18 cellular contexts compared by ENCODE assay signal in genomic region chr4:150662686-150663085, GRCh38.
DNase-seq lines count a peak whose midpoint lies in the region; ATAC-seq and TF ChIP-seq lines count a peak whose summit lies in the region.
"Had no signal": no experiment of that assay in that cellular context is flagged by ENCODE, and none has a peak within 500 bp of the region (broad histone marks: within the 10 kb centered on the region; RNA-seq: fewer than 3 reads in every experiment).

No MANE protein-coding gene starts in this region.

- no peak overlapping the region for H3K4me3 Mint-ChIP-seq in activated naive CD4-positive, alpha-beta T cell treated with anti-CD3 and anti-CD28 coated beads, Interleukin-2, amount 10 ng/mL, durations not matched to agents 7 days and 5 days
- H3K4me3 Mint-ChIP-seq in activated naive CD4-positive, alpha-beta T cell treated with anti-CD3 and anti-CD28 coated beads for 36 hours: no peak overlapping the region
- H3K4me3 Mint-ChIP-seq in endodermal cell (no peak overlapping the region), immature natural killer cell (no peak overlapping the region)
- no peak overlapping the region for H3K4me3 Mint-ChIP-seq in stimulated activated effector memory CD8-positive, alpha-beta T cell treated with anti-CD3 and anti-CD28 coated beads, Interleukin-12 subunit alpha, Interleukin-12 subunit beta, amount 100 ng/mL, for 72 hours
- H3K4me3 Mint-ChIP-seq: CD4-positive, alpha-beta T cell had no signal

- H3K36me3 ChIP-seq in HUES48 (ENCODE audit: control insufficient read depth, insufficient read depth, low read length): no peaks in the 10 kb centered on the region
- H3K36me3 ChIP-seq in endodermal cell (ENCODE audit: control insufficient read depth, insufficient read depth, low read length): no peaks in the 10 kb centered on the region

- no peak overlapping the region for H3K4me3 ChIP-seq in HUES48 (ENCODE audit: low read depth, low read length)
- no peak overlapping the region for H3K4me3 ChIP-seq in endodermal cell (ENCODE audit: low read length)
- H3K4me3 ChIP-seq: A549 had no signal

- no peak for ATAC-seq in stimulated activated effector memory CD8-positive, alpha-beta T cell treated with anti-CD3 and anti-CD28 coated beads, Interleukin-12 subunit alpha, Interleukin-12 subunit beta, amount 100 ng/mL, for 72 hours
- ATAC-seq: A549 had no signal

- TF ChIP-seq CTCF in endodermal cell (conservative IDR thresholded peaks at IDR 0.05): no peak

- no peaks in the 10 kb centered on the region for H3K9me3 ChIP-seq in HUES48 (ENCODE audit: control insufficient read depth, insufficient read depth, low read length)
- no peaks in the 10 kb centered on the region for H3K9me3 ChIP-seq in endodermal cell (ENCODE audit: control insufficient read depth, low read length)
- H3K9me3 ChIP-seq: A549, Caco-2 had no signal

- no peak overlapping the region for H3K9ac ChIP-seq in HUES48 (ENCODE audit: low read depth, low read length)
- H3K9ac ChIP-seq in endodermal cell (ENCODE audit: extremely low read depth, low read length, poor library complexity, severe bottlenecking): no peak overlapping the region

- peak overlapping the region; percentile 20 for H3K27ac ChIP-seq in HUES48 (ENCODE audit: low read depth, low read length)
- H3K27ac ChIP-seq in endodermal cell (ENCODE audit: low read depth, low read length): no peak overlapping the region
- H3K27ac ChIP-seq: 22Rv1, C4-2B had no signal

- no peaks in the 10 kb centered on the region for H3K27me3 Mint-ChIP-seq in activated naive CD4-positive, alpha-beta T cell treated with anti-CD3 and anti-CD28 coated beads, Interleukin-2, amount 10 ng/mL, durations not matched to agents 7 days and 5 days
- no peaks in the 10 kb centered on the region for H3K27me3 Mint-ChIP-seq in activated naive CD4-positive, alpha-beta T cell treated with anti-CD3 and anti-CD28 coated beads for 36 hours (ENCODE audit: low read depth)
- H3K27me3 Mint-ChIP-seq in endodermal cell (ENCODE audit: insufficient read depth) (no peaks in the 10 kb centered on the region), immature natural killer cell (ENCODE audit: low read depth in 3 of 3) (no peaks in the 10 kb centered on the region)
- H3K27me3 Mint-ChIP-seq: CD4-positive, alpha-beta T cell had no signal

- CTCF ChIA-PET in activated naive CD4-positive, alpha-beta T cell treated with anti-CD3 and anti-CD28 coated beads, Interleukin-2, amount 10 ng/mL, durations not matched to agents 7 days and 5 days (lab: Charles Lee): no interaction called here
- CTCF ChIA-PET in activated naive CD4-positive, alpha-beta T cell treated with anti-CD3 and anti-CD28 coated beads for 36 hours (lab: Charles Lee): interaction anchor here (0.6 kb wide), 1 partner anchor 604 kb away, joined by 3 read pairs; no protein-coding TSS in a partner anchor

- peak overlapping the region; percentile 53 for H3K27ac Mint-ChIP-seq in activated naive CD4-positive, alpha-beta T cell treated with anti-CD3 and anti-CD28 coated beads, Interleukin-2, amount 10 ng/mL, durations not matched to agents 7 days and 5 days
- no peak overlapping the region for H3K27ac Mint-ChIP-seq in activated naive CD4-positive, alpha-beta T cell treated with anti-CD3 and anti-CD28 coated beads for 36 hours
- H3K27ac Mint-ChIP-seq in endodermal cell (peak overlapping the region; percentile 31), immature natural killer cell (peak overlapping the region in 1 of 6 donors; percentile 33)
- H3K27ac Mint-ChIP-seq in stimulated activated effector memory CD8-positive, alpha-beta T cell treated with anti-CD3 and anti-CD28 coated beads, Interleukin-12 subunit alpha, Interleukin-12 subunit beta, amount 100 ng/mL, for 72 hours: peak overlapping the region; percentile 76
- H3K27ac Mint-ChIP-seq: CD4-positive, alpha-beta T cell had no signal

- 75 to 77% methylated on average over 1 of the region's 1 CpG for WGBS in endodermal cell (ENCODE audit: insufficient coverage in 1 of 2, insufficient read length in 1 of 2), 2 experiments

- no peaks in the 10 kb centered on the region for H3K4me1 Mint-ChIP-seq in activated naive CD4-positive, alpha-beta T cell treated with anti-CD3 and anti-CD28 coated beads, Interleukin-2, amount 10 ng/mL, durations not matched to agents 7 days and 5 days
- no peaks in the 10 kb centered on the region for H3K4me1 Mint-ChIP-seq in activated naive CD4-positive, alpha-beta T cell treated with anti-CD3 and anti-CD28 coated beads for 36 hours (ENCODE audit: low read depth)
- H3K4me1 Mint-ChIP-seq in endodermal cell (peaks cover 17% of the 10 kb centered on the region), immature natural killer cell (peaks cover 0 to 9% of the 10 kb centered on the region in 2 donors)
- peaks cover 9% of the 10 kb centered on the region for H3K4me1 Mint-ChIP-seq in stimulated activated effector memory CD8-positive, alpha-beta T cell treated with anti-CD3 and anti-CD28 coated beads, Interleukin-12 subunit alpha, Interleukin-12 subunit beta, amount 100 ng/mL, for 72 hours

- no peak for DNase-seq in activated naive CD4-positive, alpha-beta T cell treated with anti-CD3 and anti-CD28 coated beads, Interleukin-2, amount 10 ng/mL, durations not matched to agents 7 days and 5 days
- DNase-seq in activated naive CD4-positive, alpha-beta T cell treated with anti-CD3 and anti-CD28 coated beads for 36 hours: no peak
- DNase-seq in endodermal cell (peak; percentile 70), immature natural killer cell (no peak)
- DNase-seq in stimulated activated effector memory CD8-positive, alpha-beta T cell treated with anti-CD3 and anti-CD28 coated beads, Interleukin-12 subunit alpha, Interleukin-12 subunit beta, amount 100 ng/mL, for 72 hours (ENCODE audit: low spot score in 2 of 2): no peak
- no peak for DNase-seq in activated CD4-positive, alpha-beta T cell treated with anti-CD3 and anti-CD28 coated beads for 48 hours
- DNase-seq: AML-193; Caco-2; CD4-positive, alpha-beta T cell; DMS153; DMS79; GDM1; GOT3; H7 had no signal

- peaks cover 2% of the 10 kb centered on the region for H3K9me3 Mint-ChIP-seq in activated naive CD4-positive, alpha-beta T cell treated with anti-CD3 and anti-CD28 coated beads, Interleukin-2, amount 10 ng/mL, durations not matched to agents 7 days and 5 days
- no peaks in the 10 kb centered on the region for H3K9me3 Mint-ChIP-seq in activated naive CD4-positive, alpha-beta T cell treated with anti-CD3 and anti-CD28 coated beads for 36 hours
- H3K9me3 Mint-ChIP-seq in endodermal cell (peaks cover 5% of the 10 kb centered on the region), immature natural killer cell (no peaks in the 10 kb centered on the region)
- H3K9me3 Mint-ChIP-seq in stimulated activated effector memory CD8-positive, alpha-beta T cell treated with anti-CD3 and anti-CD28 coated beads, Interleukin-12 subunit alpha, Interleukin-12 subunit beta, amount 100 ng/mL, for 72 hours: no peaks in the 10 kb centered on the region
- H3K9me3 Mint-ChIP-seq: CD4-positive, alpha-beta T cell had no signal

- H3K36me3 Mint-ChIP-seq in activated naive CD4-positive, alpha-beta T cell treated with anti-CD3 and anti-CD28 coated beads, Interleukin-2, amount 10 ng/mL, durations not matched to agents 7 days and 5 days: peaks cover 4% of the 10 kb centered on the region
- H3K36me3 Mint-ChIP-seq in activated naive CD4-positive, alpha-beta T cell treated with anti-CD3 and anti-CD28 coated beads for 36 hours (ENCODE audit: low read depth): peaks cover 10% of the 10 kb centered on the region
- H3K36me3 Mint-ChIP-seq in endodermal cell (ENCODE audit: low read depth): peaks cover 4% of the 10 kb centered on the region
- H3K36me3 Mint-ChIP-seq in stimulated activated effector memory CD8-positive, alpha-beta T cell treated with anti-CD3 and anti-CD28 coated beads, Interleukin-12 subunit alpha, Interleukin-12 subunit beta, amount 100 ng/mL, for 72 hours: no peaks in the 10 kb centered on the region
- H3K36me3 Mint-ChIP-seq in immature natural killer cell: peaks cover 0 to 5% (median 0%) of the 10 kb centered on the region in 3 donors

- H3K4me1 ChIP-seq in HUES48 (ENCODE audit: control insufficient read depth, insufficient read depth, low read length) (0 out of 2 replicates have a peak, but pooled peaks cover 5% of the 10 kb centered on the region), endodermal cell (ENCODE audit: control insufficient read depth, insufficient read depth, low read length) (peaks cover 5% of the 10 kb centered on the region)

- intact Hi-C loops in activated naive CD4-positive, alpha-beta T cell treated with anti-CD3 and anti-CD28 coated beads for 36 hours (cut with micrococcal nuclease): no loop called here

- no peaks in the 10 kb centered on the region for H3K27me3 ChIP-seq in HUES48 (ENCODE audit: control insufficient read depth, insufficient read depth, low read length)
- no peaks in the 10 kb centered on the region for H3K27me3 ChIP-seq in endodermal cell (ENCODE audit: control insufficient read depth, insufficient read depth, low read length, poor library complexity, severe bottlenecking)
